In genomic region chr4:145887241-145887964, GRCh38 we compare ENCODE assay signal across 8 cellular contexts. TPM values are rescaled to one million over a fixed set of nuclear protein-coding genes. Genes with fewer than 3 reads are reported as not detected.
A peak's percentile ranks its signal among the peaks of the same experiment; 100 is the strongest.
DNase-seq lines count a peak whose midpoint lies in the region; ATAC-seq and TF ChIP-seq lines count a peak whose summit lies in the region.
"Had no signal": no experiment of that assay in that cellular context is flagged by ENCODE, and none has a peak within 500 bp of the region (broad histone marks: within the 10 kb centered on the region; RNA-seq: fewer than 3 reads in every experiment).

No MANE protein-coding gene starts in this region.

- H3K27me3 Mint-ChIP-seq in chondrocyte (ENCODE audit: low read depth) = no peaks in the 10 kb centered on the region

- H3K4me1 ChIP-seq in upper lobe of right lung = peaks cover 7% of the 10 kb centered on the region
- H3K4me1 ChIP-seq in effector memory CD4-positive, alpha-beta T cell (ENCODE audit: control insufficient read depth, insufficient read depth, low read length, poor library complexity, severe bottlenecking) = no peaks in the 10 kb centered on the region

- H3K27ac Mint-ChIP-seq in chondrocyte (ENCODE audit: unreplicated experiment) = peak overlapping the region; percentile 49

- intact Hi-C loops in upper lobe of right lung (cut with DNase I) = no loop called here

- DNase-seq in HFF-Myc (ENCODE audit: extremely low read depth, low read depth) = peak; percentile 33
- no peak for DNase-seq in chondrocyte (ENCODE audit: low spot score)
- DNase-seq in left kidney (ENCODE audit: low read depth, low spot score) = peak; percentile 34
- DNase-seq in upper lobe of right lung = no peak
- no peak for DNase-seq in activated CD8-positive, alpha-beta memory T cell treated with anti-CD3 and anti-CD28 coated beads, Interleukin-2, amount 50 U/mL, for 4 hours
- DNase-seq in activated CD4-positive, alpha-beta T cell treated with anti-CD3 and anti-CD28 coated beads, Interleukin-2, amount 50 U/mL, for 1 hour = no peak
- no peak for DNase-seq in effector memory CD4-positive, alpha-beta T cell
- DNase-seq: NCI-H187 had no signal

- no peaks in the 10 kb centered on the region for H3K9me3 Mint-ChIP-seq in chondrocyte (ENCODE audit: low read depth)

- H3K4me3 Mint-ChIP-seq in chondrocyte (ENCODE audit: unreplicated experiment) = no peak overlapping the region

- H3K36me3 ChIP-seq in upper lobe of right lung = no peaks in the 10 kb centered on the region
- H3K36me3 ChIP-seq in effector memory CD4-positive, alpha-beta T cell (ENCODE audit: control insufficient read depth, insufficient read depth, low read length) = peaks cover 8% of the 10 kb centered on the region

- H3K4me3 ChIP-seq in HFF-Myc (replicated peaks; ENCODE audit: low read depth, low read length) = no peak overlapping the region
- H3K4me3 ChIP-seq in upper lobe of right lung = no peak overlapping the region
- H3K4me3 ChIP-seq in effector memory CD4-positive, alpha-beta T cell (ENCODE audit: insufficient read depth, low read depth, low read length, poor library complexity, severe bottlenecking) = no peak overlapping the region

- H3K27ac ChIP-seq in upper lobe of right lung = no peak overlapping the region
- no peak overlapping the region for H3K27ac ChIP-seq in effector memory CD4-positive, alpha-beta T cell (ENCODE audit: insufficient read depth, low read length, poor library complexity, severe bottlenecking)

- H3K36me3 Mint-ChIP-seq in chondrocyte (ENCODE audit: low read depth) = peaks cover 18% of the 10 kb centered on the region

- ATAC-seq in upper lobe of right lung = peak; percentile 37

- H3K27me3 ChIP-seq in upper lobe of right lung = no peaks in the 10 kb centered on the region
- H3K27me3 ChIP-seq in effector memory CD4-positive, alpha-beta T cell (replicated peaks; ENCODE audit: control insufficient read depth, insufficient read depth, low read length, poor library complexity, severe bottlenecking) = no peaks in the 10 kb centered on the region

- H3K4me1 Mint-ChIP-seq in chondrocyte (ENCODE audit: low read depth) = peaks cover 22% of the 10 kb centered on the region

- H3K9me3 ChIP-seq in upper lobe of right lung = no peaks in the 10 kb centered on the region
- H3K9me3 ChIP-seq in effector memory CD4-positive, alpha-beta T cell (ENCODE audit: control insufficient read depth, low read length) = no peaks in the 10 kb centered on the region

- peak; percentile 5 for TF ChIP-seq CTCF in HFF-Myc (IDR thresholded peaks at IDR 0.05; ENCODE audit: low read depth, low read length, missing control alignments)
- peak; percentile 64 for TF ChIP-seq CTCF in chondrocyte (IDR thresholded peaks at IDR 0.05)
- TF ChIP-seq CTCF in upper lobe of right lung (IDR thresholded peaks at IDR 0.05) = no peak

RNA-seq across cellular contexts. Expression of gene ZNF827, which starts 51.2 kb away (rescaled TPM):
- total RNA-seq in chondrocyte = 23.8 to 40.9 TPM (median 27.6 TPM) in 3 replicates
- total RNA-seq in upper lobe of right lung = 11.2 TPM

Comparison
In these comparisons a context has a peak if more than half of its experiments do, and no peak if none do; other contexts are left out.
1. DNase-seq: peak in HFF-Myc (single experiment) and left kidney (single experiment); none in chondrocyte (single experiment), upper lobe of right lung (single experiment), activated CD8-positive, alpha-beta memory T cell treated with anti-CD3 and anti-CD28 coated beads, Interleukin-2, amount 50 U/mL, for 4 hours (single experiment), activated CD4-positive, alpha-beta T cell treated with anti-CD3 and anti-CD28 coated beads, Interleukin-2, amount 50 U/mL, for 1 hour (single experiment) and effector memory CD4-positive, alpha-beta T cell (0 of 3).